ENCODE assay signal across 19 cellular contexts in the genomic region with DNA sequence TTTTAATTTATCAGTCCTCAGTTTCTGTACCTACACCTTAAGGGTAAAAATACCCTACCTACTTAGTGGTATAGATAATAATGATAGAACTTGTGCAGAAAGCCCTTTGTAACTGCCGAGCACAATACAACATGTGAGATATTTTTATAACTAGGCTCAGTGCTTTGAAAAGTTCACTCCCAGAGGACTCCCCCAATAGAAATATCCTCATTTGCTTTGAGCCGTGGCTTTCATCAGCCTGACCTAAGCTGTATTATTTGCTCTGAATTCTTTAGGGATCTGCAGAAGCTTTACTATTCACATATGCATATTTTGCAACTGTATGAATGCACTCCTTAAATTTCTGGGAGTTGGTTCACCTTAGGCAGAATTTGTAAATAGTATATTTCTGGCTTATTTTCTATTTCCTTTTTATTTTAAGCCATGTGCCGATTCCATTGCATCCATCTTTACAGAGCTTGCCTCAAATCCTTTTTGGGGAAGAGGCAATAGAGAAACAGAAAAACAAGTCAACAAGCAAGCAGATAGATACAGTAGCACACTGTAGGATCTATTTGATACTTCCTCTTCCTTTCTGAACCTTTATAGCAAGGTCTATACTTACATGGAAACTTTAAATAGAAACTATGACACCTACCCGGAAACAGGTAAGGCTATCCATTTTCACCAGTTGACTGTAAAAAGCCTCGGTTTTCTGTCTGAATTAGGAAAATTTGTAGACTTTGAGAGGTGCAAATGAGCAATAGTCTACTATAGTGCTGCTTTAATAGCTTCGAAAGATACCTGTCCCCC.
DNase-seq lines count a peak whose midpoint lies in the region; ATAC-seq and TF ChIP-seq lines count a peak whose summit lies in the region.
"Had no signal": no experiment of that assay in that cellular context is flagged by ENCODE, and none has a peak within 500 bp of the region (broad histone marks: within the 10 kb centered on the region; RNA-seq: fewer than 3 reads in every experiment).

No MANE protein-coding gene starts in this region.

- ATAC-seq in GM18873 (IDR thresholded peaks at IDR 0.05; ENCODE audit: low FRiP score, unreplicated experiment) (peak; percentile 88), HG02623 (IDR thresholded peaks at IDR 0.05; ENCODE audit: unreplicated experiment) (peak; percentile 52), HG03469 (IDR thresholded peaks at IDR 0.05; ENCODE audit: unreplicated experiment) (peak; percentile 82), memory B cell (ENCODE audit: low read depth) (peak; percentile 60), gastrocnemius medialis (no peak)
- ATAC-seq: effector memory CD8-positive, alpha-beta T cell; T-helper 17 cell had no signal

- DNase-seq in memory B cell (ENCODE audit: low spot score in 2 of 2) (no peak), HuH-7.5 (ENCODE audit: low spot score) (no peak), brain microvascular endothelial cell (no peak), MV-4-11 (lab: John Stamatoyannopoulos, UW) (no peak), gastrocnemius medialis (no peak)
- DNase-seq: activated CD4-positive, alpha-beta T cell treated with anti-CD3 and anti-CD28 coated beads for 48 hours; effector memory CD8-positive, alpha-beta T cell; NCI-H2081 treated with DMSO at 0.1 percent for 48 hours; NCI-H82; RPMI8226; stimulated activated CD4-positive, alpha-beta T cell treated with anti-CD3 and anti-CD28 coated beads, Interleukin-1b, Interleukin-23, amount 100 ng/mL, for 48 hours; T-helper 17 cell had no signal

- peaks cover 2% of the 10 kb centered on the region for H3K4me1 Mint-ChIP-seq in memory B cell
- H3K4me1 Mint-ChIP-seq: activated naive CD4-positive, alpha-beta T cell treated with anti-CD3 and anti-CD28 coated beads, Interleukin-2, amount 50 U/mL, for 24 hours had no signal

- no peaks in the 10 kb centered on the region for H3K9me3 Mint-ChIP-seq in memory B cell
- H3K9me3 Mint-ChIP-seq: activated naive CD4-positive, alpha-beta T cell treated with anti-CD3 and anti-CD28 coated beads, Interleukin-2, amount 50 U/mL, for 24 hours; effector memory CD8-positive, alpha-beta T cell; nephron had no signal

- intact Hi-C loops in gastrocnemius medialis (cut with DNase I; ENCODE audit: low total_unique reads), result no loop called here

- no peaks in the 10 kb centered on the region for H3K27me3 Mint-ChIP-seq in memory B cell
- H3K27me3 Mint-ChIP-seq: activated naive CD4-positive, alpha-beta T cell treated with anti-CD3 and anti-CD28 coated beads, Interleukin-2, amount 50 U/mL, for 24 hours; effector memory CD8-positive, alpha-beta T cell; T-helper 17 cell had no signal

- H3K27me3 ChIP-seq in brain microvascular endothelial cell (replicated peaks) (no peaks in the 10 kb centered on the region), gastrocnemius medialis (no peaks in the 10 kb centered on the region)
- H3K27me3 ChIP-seq: cardiac muscle cell had no signal

- H3K9me3 ChIP-seq in gastrocnemius medialis, result no peaks in the 10 kb centered on the region

- TF ChIP-seq POLR2A in gastrocnemius medialis (IDR thresholded peaks at IDR 0.05), result no peak

- H3K4me3 Mint-ChIP-seq in memory B cell, result peak overlapping the region; percentile 44
- H3K4me3 Mint-ChIP-seq: activated naive CD4-positive, alpha-beta T cell treated with anti-CD3 and anti-CD28 coated beads, Interleukin-2, amount 50 U/mL, for 24 hours; effector memory CD8-positive, alpha-beta T cell; T-helper 17 cell had no signal

- in situ Hi-C loops in brain microvascular endothelial cell (cut with HindIII; ENCODE audit: low pct_ligation_motif_present, low sequenced_read_pairs) (no loop called here), gastrocnemius medialis (cut with MboI; ENCODE audit: low sequenced_read_pairs in 4 of 4) (no loop called here)

- no peak for TF ChIP-seq CTCF in brain microvascular endothelial cell (IDR thresholded peaks at IDR 0.05; ENCODE audit: low read depth, low read length, missing control alignments)
- no peak for TF ChIP-seq CTCF in gastrocnemius medialis (IDR thresholded peaks at IDR 0.05 in 4 of 5, conservative IDR thresholded peaks at IDR 0.05 in 1 of 5)

- H3K36me3 ChIP-seq in brain microvascular endothelial cell (replicated peaks) (no peaks in the 10 kb centered on the region), gastrocnemius medialis (no peaks in the 10 kb centered on the region)
- H3K36me3 ChIP-seq: cardiac muscle cell had no signal

- no peaks in the 10 kb centered on the region for H3K4me1 ChIP-seq in gastrocnemius medialis

- H3K27ac ChIP-seq in brain microvascular endothelial cell (no peak overlapping the region), gastrocnemius medialis (no peak overlapping the region)
- H3K27ac ChIP-seq: cardiac muscle cell had no signal

- H3K27ac Mint-ChIP-seq in memory B cell, result no peak overlapping the region
- H3K27ac Mint-ChIP-seq: activated naive CD4-positive, alpha-beta T cell treated with anti-CD3 and anti-CD28 coated beads, Interleukin-2, amount 50 U/mL, for 24 hours; effector memory CD8-positive, alpha-beta T cell; T-helper 17 cell had no signal

- H3K4me3 ChIP-seq in brain microvascular endothelial cell (ENCODE audit: low read depth, low read length) (no peak overlapping the region), gastrocnemius medialis (no peak overlapping the region)
- H3K4me3 ChIP-seq: lung had no signal

- H3K36me3 Mint-ChIP-seq in memory B cell, result no peaks in the 10 kb centered on the region
- H3K36me3 Mint-ChIP-seq: activated naive CD4-positive, alpha-beta T cell treated with anti-CD3 and anti-CD28 coated beads, Interleukin-2, amount 50 U/mL, for 24 hours had no signal

Comparison
In these comparisons a context has a peak if more than half of its experiments do, and no peak if none do; other contexts are left out.
1. ATAC-seq: peak in GM18873 (single experiment), HG02623 (single experiment), HG03469 (single experiment) and memory B cell (single experiment); none in gastrocnemius medialis (0 of 2).